17 cellular contexts compared by ENCODE assay signal in the genomic region with DNA sequence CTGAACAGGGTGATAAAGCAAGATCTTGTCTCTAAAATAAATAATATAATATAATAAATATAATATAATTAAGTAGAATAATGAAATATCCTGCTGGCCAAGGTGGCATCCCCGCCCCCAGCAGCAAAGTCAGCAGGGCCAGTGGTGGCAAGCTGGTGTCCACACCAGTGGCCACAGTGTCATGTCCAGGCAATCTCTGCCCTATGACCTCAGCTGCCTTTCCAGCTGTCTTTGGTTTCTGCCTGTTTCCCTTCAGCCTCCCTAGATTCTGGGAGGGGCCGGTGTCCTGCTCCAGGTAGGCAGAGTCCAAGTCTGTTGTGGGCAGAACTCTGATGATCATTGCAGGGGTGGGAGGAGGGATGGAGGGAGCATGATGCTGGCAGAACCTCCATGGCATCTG. TPM values are rescaled to one million over a fixed set of nuclear protein-coding genes. Genes with fewer than 3 reads are reported as not detected.
DNase-seq lines count a peak whose midpoint lies in the region; ATAC-seq, FAIRE-seq and TF ChIP-seq lines count a peak whose summit lies in the region.
"Had no signal": no experiment of that assay in that cellular context is flagged by ENCODE, and none has a peak within 500 bp of the region (broad histone marks: within the 10 kb centered on the region; RNA-seq: fewer than 3 reads in every experiment).

No MANE protein-coding gene starts in this region.

- WGBS in liver: 53% methylated on average over 2 of the region's 2 CpGs
- WGBS in HepG2 (ENCODE audit: low lambda C conversion rate): 6% methylated on average over 2 of the region's 2 CpGs
- WGBS in neuronal stem cell (ENCODE audit: extremely low coverage in 2 of 2, insufficient read length in 2 of 2, insufficient replicate concordance in 1 of 2), 2 donors: no CpG with 5 or more reads among the region's 2 CpGs

- TF ChIP-seq RAD21 in liver (IDR thresholded peaks at IDR 0.05) (peak in 1 of 2 donors; percentile 22), HepG2 (CRISPR knock-in tag; IDR thresholded peaks at IDR 0.05) (no peak)

- peaks cover 2 to 28% (median 21%) of the 10 kb centered on the region in 4 donors for H3K4me1 ChIP-seq in liver (ENCODE audit: control insufficient read depth in 4 of 4, insufficient read depth in 4 of 4, low read length in 3 of 4)
- no peaks in the 10 kb centered on the region for H3K4me1 ChIP-seq in HepG2 (ENCODE audit: insufficient read depth, low read length)
- H3K4me1 ChIP-seq in neuronal stem cell (ENCODE audit: control insufficient read depth in 2 of 2, insufficient read depth in 1 of 2, low read depth in 1 of 2, low read length in 2 of 2): no peaks in the 10 kb centered on the region
- H3K4me1 ChIP-seq: Caco-2 had no signal

- H2AK5ac ChIP-seq in neuronal stem cell (ENCODE audit: low read depth, low read length): peak overlapping the region; percentile 60

- no peaks in the 10 kb centered on the region for H3K79me1 ChIP-seq in neuronal stem cell (ENCODE audit: low read depth, low read length)

- in situ Hi-C loops in HepG2 (cut with HindIII; ENCODE audit: extremely low pct_ligation_motif_present, low pct_unique_long_range_greater_than_20kb): no loop called here

- H3K23ac ChIP-seq in neuronal stem cell (ENCODE audit: low read depth, low read length, poor library complexity): no peak overlapping the region

- H3K4me2 ChIP-seq in HepG2 (ENCODE audit: low read depth, low read length) (no peak overlapping the region), neuronal stem cell (ENCODE audit: insufficient read depth, low read length, poor library complexity, severe bottlenecking) (no peak overlapping the region)

- intact Hi-C loops in HepG2 (cut with micrococcal nuclease; ENCODE audit: unreplicated experiment): no loop called here

- no peak overlapping the region for H2BK12ac ChIP-seq in neuronal stem cell (ENCODE audit: low read length)

- H3K79me2 ChIP-seq in HepG2 (ENCODE audit: insufficient read depth, low read length): no peaks in the 10 kb centered on the region

- H3K9me3 ChIP-seq in liver (ENCODE audit: control insufficient read depth in 4 of 4, low read length in 3 of 4) (no peaks in the 10 kb centered on the region), HepG2 (ENCODE audit: low read length) (no peaks in the 10 kb centered on the region), neuronal stem cell (replicated peaks in 1 of 2; ENCODE audit: control insufficient read depth in 2 of 2, insufficient read depth in 1 of 2, low read depth in 1 of 2, low read length in 2 of 2) (no peaks in the 10 kb centered on the region)
- H3K9me3 ChIP-seq: Caco-2 had no signal

- H3K27ac ChIP-seq in liver (ENCODE audit: low read depth in 1 of 2, low read length in 2 of 2) (peak overlapping the region; percentile 43 to 52), HepG2 (ENCODE audit: extremely low read length, insufficient read depth, low read length) (no peak overlapping the region), neuronal stem cell (replicated peaks; ENCODE audit: low read length) (no peak overlapping the region)
- H3K27ac ChIP-seq: 22Rv1 had no signal

- no peak overlapping the region for H3K14ac ChIP-seq in neuronal stem cell (ENCODE audit: low read length)

- H2BK120ac ChIP-seq in neuronal stem cell (ENCODE audit: low read depth, low read length): no peak overlapping the region

- no peak overlapping the region for H3K4me3 ChIP-seq in liver (ENCODE audit: low read depth in 1 of 3, low read length in 3 of 3)
- no peak overlapping the region for H3K4me3 ChIP-seq in HepG2 (replicated peaks in 1 of 3; ENCODE audit: insufficient read depth in 1 of 3, low read depth in 2 of 3, low read length in 3 of 3)
- H3K4me3 ChIP-seq in neuronal stem cell (ENCODE audit: low read length in 2 of 2): no peak overlapping the region

- no peak for FAIRE-seq in HepG2 (lab: Jason Lieb, UNC)
- FAIRE-seq: H54, HTR-8/SVneo had no signal

- H3K27me3 ChIP-seq in liver (ENCODE audit: control insufficient read depth in 4 of 4, insufficient read depth in 4 of 4, low read length in 3 of 4) (no peaks in the 10 kb centered on the region), HepG2 (ENCODE audit: control insufficient read depth in 1 of 2, insufficient read depth in 2 of 2, low read length in 2 of 2) (peaks cover 2 to 14% of the 10 kb centered on the region in 2 experiments; a peak in 3 of 5 replicates), neuronal stem cell (ENCODE audit: control insufficient read depth in 3 of 3, insufficient read depth in 3 of 3, low read depth in 1 of 3, low read length in 3 of 3) (peaks cover 0 to 20% (median 0%) of the 10 kb centered on the region in 3 experiments)

- no peak overlapping the region for H4K8ac ChIP-seq in neuronal stem cell (ENCODE audit: low read depth, low read length)

- H3K36me3 ChIP-seq in liver (ENCODE audit: control insufficient read depth in 4 of 4, insufficient read depth in 3 of 4, low read depth in 1 of 4, low read length in 3 of 4) (no peaks in the 10 kb centered on the region), HepG2 (replicated peaks in 1 of 2; ENCODE audit: control insufficient read depth in 1 of 2, insufficient read depth in 2 of 2, low read length in 2 of 2) (no peaks in the 10 kb centered on the region), neuronal stem cell (replicated peaks in 1 of 2; ENCODE audit: control insufficient read depth in 2 of 2, insufficient read depth in 2 of 2, low read length in 2 of 2) (no peaks in the 10 kb centered on the region)

- H4K91ac ChIP-seq in neuronal stem cell (ENCODE audit: low read depth, low read length, poor library complexity): no peak overlapping the region

- no peak for TF ChIP-seq POLR2A in HepG2 (IDR thresholded peaks at IDR 0.05; ENCODE audit: insufficient read depth in 1 of 2, low read depth in 2 of 2, low read length in 2 of 2)

- DNase-seq in DMS53 (lab: John Stamatoyannopoulos, UW): peak; percentile 22
- DNase-seq in DMS53 treated with DMSO at 0.1 percent for 48 hours (lab: John Stamatoyannopoulos, UW; ENCODE audit: unreplicated experiment): no peak
- no peak for DNase-seq in HepG2 (ENCODE audit: low spot score)
- DNase-seq in neuronal stem cell (ENCODE audit: low spot score): no peak
- DNase-seq in HuH-7.5 (ENCODE audit: low spot score): no peak
- no peak for DNase-seq in pons (ENCODE audit: low spot score)
- DNase-seq: Caco-2; CD8-positive, alpha-beta memory T cell had no signal

- CTCF ChIA-PET in HepG2 (lab: Yijun Ruan, JAX; ENCODE audit: low intra/inter-chr PET ratio, low total read pairs): no interaction called here

- no peak overlapping the region for H3K9ac ChIP-seq in liver (ENCODE audit: low read depth in 1 of 2, low read length in 2 of 2)
- H3K9ac ChIP-seq in HepG2 (ENCODE audit: insufficient read depth, low read depth, low read length): no peak overlapping the region
- peak overlapping the region; percentile 51 for H3K9ac ChIP-seq in neuronal stem cell (ENCODE audit: low read depth, low read length, poor library complexity)

- TF ChIP-seq EP300 in HepG2 (IDR thresholded peaks at IDR 0.05; ENCODE audit: low read depth in 2 of 2, low read length in 2 of 2) (no peak), HepG2 (CRISPR knock-in tag; IDR thresholded peaks at IDR 0.05; ENCODE audit: borderline replicate concordance) (no peak)

- no peak overlapping the region for H2AFZ ChIP-seq in HepG2 (ENCODE audit: low read length)
- H2AFZ ChIP-seq in neuronal stem cell (ENCODE audit: low read length): no peak overlapping the region

- no peaks in the 10 kb centered on the region for H4K20me1 ChIP-seq in HepG2 (ENCODE audit: insufficient read depth, low read length)

- no peak overlapping the region for H2BK15ac ChIP-seq in neuronal stem cell (ENCODE audit: low read length)

- ATAC-seq in HepG2 (no peak), GM18519 (IDR thresholded peaks at IDR 0.05; ENCODE audit: low FRiP score, unreplicated experiment) (no peak)
- ATAC-seq: HCT116 had no signal

- TF ChIP-seq CTCF in liver (IDR thresholded peaks at IDR 0.05; ENCODE audit: low read depth, low read length, missing input control): no peak
- no peak for TF ChIP-seq CTCF in HepG2 (CRISPR knock-in tag; IDR thresholded peaks at IDR 0.05)

- no peak overlapping the region for H3K4ac ChIP-seq in neuronal stem cell (ENCODE audit: low read length)

- no peak overlapping the region for H2BK5ac ChIP-seq in neuronal stem cell (ENCODE audit: low read length)

- H3K18ac ChIP-seq in neuronal stem cell (ENCODE audit: low read length): no peak overlapping the region

- POLR2A ChIA-PET in HepG2 (lab: Yijun Ruan, JAX): no interaction called here

- BruUV-seq in HepG2 (replicated peaks; lab: Mats Ljungman, UMichigan): no TSS peak

RNA-seq across cellular contexts. Expression of gene STEAP3, which starts 16.2 kb away (rescaled TPM):
- total RNA-seq in liver (100 to 1,000 TPM in 1 of 2 donors, 10 to 100 TPM in 1; 44.4 to 153 TPM), HepG2 (2016; rRNA removed; fragmentation: Illumina TruSeq; extraction: Trizol) (12.8 and 21.1 TPM in 2 replicates)
- polyA plus RNA-seq in liver (100 to 1,000 TPM in 1 of 2 donors, 10 to 100 TPM in 1; 73.5 to 158 TPM), HepG2 (2011; rRNA removed) (7.3 and 10.2 TPM in 2 replicates)
- total RNA-seq in HepG2 (2016; cell fraction: cytosol; rRNA removed; fragmentation: Illumina TruSeq; extraction: Trizol; ENCODE audit: low read depth): 1.9 and 2.5 TPM in 2 replicates
- total RNA-seq in HepG2 (2016; cell fraction: insoluble cytoplasmic fraction; rRNA removed; fragmentation: Illumina TruSeq; extraction: Trizol): 12.1 and 21.6 TPM in 2 replicates
- total RNA-seq in HepG2 (2016; cell fraction: membrane; rRNA removed; fragmentation: Illumina TruSeq; extraction: Trizol): 8.0 and 8.1 TPM in 2 replicates
- 23.7 and 29.0 TPM in 2 replicates for total RNA-seq in HepG2 (2016; cell fraction: nucleus; rRNA removed; fragmentation: Illumina TruSeq; extraction: Trizol)
- polyA plus RNA-seq in HepG2 (2011; cell fraction: cytosol; rRNA removed): 4.5 and 5.9 TPM in 2 replicates
- 20.0 and 20.1 TPM in 2 replicates for polyA plus RNA-seq in HepG2 (2011; cell fraction: nucleus; rRNA removed)
- 7.0 and 9.7 TPM in 2 replicates for polyA plus RNA-seq in HepG2 (2012)
- polyA plus RNA-seq in HepG2 (2016; cell fraction: cytosol; fragmentation: Illumina TruSeq; extraction: Trizol; ENCODE audit: low read depth): 2.3 TPM in 2 replicates
- polyA plus RNA-seq in HepG2 (2016; cell fraction: insoluble cytoplasmic fraction; fragmentation: Illumina TruSeq; extraction: Trizol; ENCODE audit: low read depth): 11.0 and 14.2 TPM in 2 replicates
- polyA plus RNA-seq in HepG2 (2016; cell fraction: membrane; fragmentation: Illumina TruSeq; extraction: Trizol; ENCODE audit: low read depth): 4.7 and 6.6 TPM in 2 replicates
- polyA plus RNA-seq in HepG2 (2016; cell fraction: nucleus; fragmentation: Illumina TruSeq; extraction: Trizol; ENCODE audit: insufficient read depth, low read depth): 46.6 and 48.2 TPM in 2 replicates
- 14.5 and 38.6 TPM in 2 replicates for polyA minus RNA-seq in HepG2 (2011; rRNA and poly(A)+ RNA removed; ENCODE audit: low replicate concordance)
- polyA minus RNA-seq in HepG2 (2011; cell fraction: cytosol; rRNA and poly(A)+ RNA removed): 10.7 and 11.0 TPM in 2 replicates
- 5.8 and 7.5 TPM in 2 replicates for polyA minus RNA-seq in HepG2 (2011; cell fraction: nucleus; rRNA and poly(A)+ RNA removed)
- polyA plus RNA-seq in neuronal stem cell (2013, experiment 1 of 2): 0.47 TPM
- polyA plus RNA-seq in neuronal stem cell (2013, experiment 2 of 2): 0.54 TPM

RNA-seq across cellular contexts. Expression of gene C1QL2, which starts 48.9 kb away (rescaled TPM):
- not detected for total RNA-seq in liver
- not detected for polyA plus RNA-seq in liver
- total RNA-seq in HepG2 (2016; rRNA removed; fragmentation: Illumina TruSeq; extraction: Trizol): not detected in 2 replicates
- not detected in 2 replicates for total RNA-seq in HepG2 (2016; cell fraction: cytosol; rRNA removed; fragmentation: Illumina TruSeq; extraction: Trizol; ENCODE audit: low read depth)
- not detected in 2 replicates for total RNA-seq in HepG2 (2016; cell fraction: insoluble cytoplasmic fraction; rRNA removed; fragmentation: Illumina TruSeq; extraction: Trizol)
- total RNA-seq in HepG2 (2016; cell fraction: membrane; rRNA removed; fragmentation: Illumina TruSeq; extraction: Trizol): not detected in 2 replicates
- not detected in 2 replicates for total RNA-seq in HepG2 (2016; cell fraction: nucleus; rRNA removed; fragmentation: Illumina TruSeq; extraction: Trizol)
- not detected in 2 replicates for polyA plus RNA-seq in HepG2 (2011; rRNA removed)
- polyA plus RNA-seq in HepG2 (2011; cell fraction: cytosol; rRNA removed): not detected in 2 replicates
- polyA plus RNA-seq in HepG2 (2011; cell fraction: nucleus; rRNA removed): not detected in 2 replicates
- not detected in 2 replicates for polyA plus RNA-seq in HepG2 (2012)
- not detected in 2 replicates for polyA plus RNA-seq in HepG2 (2016; cell fraction: cytosol; fragmentation: Illumina TruSeq; extraction: Trizol; ENCODE audit: low read depth)
- polyA plus RNA-seq in HepG2 (2016; cell fraction: insoluble cytoplasmic fraction; fragmentation: Illumina TruSeq; extraction: Trizol; ENCODE audit: low read depth): not detected in 2 replicates
- polyA plus RNA-seq in HepG2 (2016; cell fraction: membrane; fragmentation: Illumina TruSeq; extraction: Trizol; ENCODE audit: low read depth): not detected in 2 replicates
- polyA plus RNA-seq in HepG2 (2016; cell fraction: nucleus; fragmentation: Illumina TruSeq; extraction: Trizol; ENCODE audit: insufficient read depth, low read depth): not detected in 2 replicates
- polyA minus RNA-seq in HepG2 (2011; rRNA and poly(A)+ RNA removed; ENCODE audit: low replicate concordance): not detected in 2 replicates
- not detected in 2 replicates for polyA minus RNA-seq in HepG2 (2011; cell fraction: cytosol; rRNA and poly(A)+ RNA removed)
- not detected in 2 replicates for polyA minus RNA-seq in HepG2 (2011; cell fraction: nucleus; rRNA and poly(A)+ RNA removed)
- 0.04 TPM for polyA plus RNA-seq in neuronal stem cell (2013, experiment 1 of 2)
- 0.01 TPM for polyA plus RNA-seq in neuronal stem cell (2013, experiment 2 of 2)
- total RNA-seq: Caco-2; CD8-positive, alpha-beta memory T cell; Daoy had no signal
- polyA plus RNA-seq: BJ; CD14-positive monocyte; CD8-positive, alpha-beta memory T cell had no signal

Comparison
In these comparisons a context has a peak if more than half of its experiments do, and no peak if none do; other contexts are left out.
1. H3K27ac ChIP-seq: peak in liver (2 of 2); none in HepG2 (single experiment) and neuronal stem cell (single experiment).